Comparison of ENCODE assay signal across 7 cellular contexts in the genomic region with DNA sequence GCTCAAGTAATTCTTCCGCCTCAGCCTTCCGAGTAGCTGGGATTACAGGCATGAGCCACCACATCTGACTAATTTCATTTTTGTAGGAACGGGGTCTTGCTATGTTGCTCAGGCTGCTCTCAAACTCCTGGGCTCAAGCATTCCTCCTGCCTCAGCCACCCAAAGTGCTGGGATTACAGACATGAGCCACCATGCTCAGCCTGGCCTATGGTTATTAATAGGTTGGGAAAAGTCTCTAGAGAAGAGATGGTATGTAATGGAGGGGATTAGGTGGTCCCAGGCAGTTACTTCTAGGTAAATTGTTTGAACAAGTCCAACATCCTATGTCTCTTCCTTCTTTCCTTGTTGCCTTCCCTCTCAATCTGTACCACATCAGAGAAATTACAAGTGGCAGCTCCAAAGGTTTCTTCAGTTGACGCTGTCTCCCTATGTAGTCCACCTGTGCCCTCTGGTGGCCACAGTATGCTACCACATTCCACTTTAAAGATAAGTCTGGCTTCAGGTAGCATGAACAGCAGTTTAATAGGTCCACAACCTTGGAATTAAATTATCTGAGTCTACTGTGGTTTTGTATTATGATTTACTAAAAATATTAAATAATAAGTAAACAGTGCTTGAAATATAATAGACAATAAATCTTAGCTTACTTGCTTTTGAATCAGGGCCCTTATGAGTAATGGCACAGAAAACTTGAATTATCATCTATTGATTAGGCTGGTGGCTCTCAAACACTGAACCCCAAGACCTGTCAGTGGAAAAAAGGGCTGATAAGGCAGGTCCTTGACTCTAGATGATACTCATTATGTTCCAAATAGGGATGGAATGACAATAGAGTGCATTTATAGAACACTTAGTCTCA.
A peak's percentile ranks its signal among the peaks of the same experiment; 100 is the strongest.
DNase-seq lines count a peak whose midpoint lies in the region; ATAC-seq and TF ChIP-seq lines count a peak whose summit lies in the region.

No MANE protein-coding gene starts in this region.

- no peaks in the 10 kb centered on the region for H3K36me3 Mint-ChIP-seq in central memory CD8-positive, alpha-beta T cell (ENCODE audit: insufficient read depth)

- H3K27ac Mint-ChIP-seq in central memory CD8-positive, alpha-beta T cell (ENCODE audit: low read depth), result no peak overlapping the region

- ATAC-seq in HG03103 (IDR thresholded peaks at IDR 0.05; ENCODE audit: low read depth, unreplicated experiment), result peak; percentile 71
- no peak for ATAC-seq in central memory CD8-positive, alpha-beta T cell (replicated peaks; ENCODE audit: extremely low read depth, poor library complexity, severe bottlenecking)

- peak; percentile 65 for DNase-seq in GM13977 (ENCODE audit: low spot score)
- DNase-seq in NCI-H226, result peak; percentile 58
- peak; percentile 43 for DNase-seq in activated CD4-positive, CD25-positive, alpha-beta regulatory T cell treated with anti-CD3 and anti-CD28 coated beads, Interleukin-2, amount 50 U/mL, for 16 hours (ENCODE audit: low read depth, low spot score)
- DNase-seq in central memory CD8-positive, alpha-beta T cell (ENCODE audit: low spot score in 2 of 2), result peak; percentile 33 to 44
- peak; percentile 81 for DNase-seq in kidney tubule cell (ENCODE audit: low spot score)
- peak; percentile 56 to 66 for DNase-seq in stimulated activated CD4-positive, alpha-beta T cell treated with anti-CD3 and anti-CD28 coated beads, Interleukin-4, amount 100 ng/mL, for 4 hours

- peak; percentile 86 for TF ChIP-seq CTCF in GM13977 (IDR thresholded peaks at IDR 0.05; ENCODE audit: extremely low read depth, insufficient read depth, missing control alignments)

- H3K4me1 Mint-ChIP-seq in central memory CD8-positive, alpha-beta T cell, result peaks cover 6% of the 10 kb centered on the region

- no peaks in the 10 kb centered on the region for H3K27me3 Mint-ChIP-seq in central memory CD8-positive, alpha-beta T cell

- H3K9me3 Mint-ChIP-seq in central memory CD8-positive, alpha-beta T cell, result no peaks in the 10 kb centered on the region

- H3K4me3 Mint-ChIP-seq in central memory CD8-positive, alpha-beta T cell, result no peak overlapping the region

- in situ Hi-C loops in GM13977 (cut with MboI; ENCODE audit: low pct_unique_long_range_greater_than_20kb, low sequenced_read_pairs, unreplicated experiment), result no loop called here
